ENCODE assay signal across 10 cellular contexts in genomic region chr2:118932949-118933348, GRCh38. TPM values are rescaled to one million over a fixed set of nuclear protein-coding genes. Genes with fewer than 3 reads are reported as not detected.
"Had no signal": no experiment of that assay in that cellular context is flagged by ENCODE, and none has a peak within 500 bp of the region (broad histone marks: within the 10 kb centered on the region; RNA-seq: fewer than 3 reads in every experiment).

No MANE protein-coding gene starts in this region.

- H3K27ac Mint-ChIP-seq: GM23338, H9, HFFc6 had no signal

- H3K9me3 ChIP-seq: HAP-1 had no signal

- DNase-seq: GM23248, GOT3, H7, H9, HCEC 1CT, HFFc6 had no signal

- H3K4me1 Mint-ChIP-seq: GM23338, H9 had no signal

- H3K27ac ChIP-seq: GM23248 had no signal

- H3K4me1 ChIP-seq: HAP-1 had no signal

- H3K4me3 Mint-ChIP-seq: GM23338, H9, HFFc6 had no signal

- H3K4me3 ChIP-seq: GM23248, GM23338, HAP-1 had no signal

- H3K36me3 ChIP-seq: HAP-1 had no signal

RNA-seq across cellular contexts. Expression of gene MARCO, which starts 9.0 kb away (rescaled TPM):
- total RNA-seq: GM23248, GM23338, H1, H4, H7, H9, HFFc6 had no signal
